8 cellular contexts compared by ENCODE assay signal in the genomic region with DNA sequence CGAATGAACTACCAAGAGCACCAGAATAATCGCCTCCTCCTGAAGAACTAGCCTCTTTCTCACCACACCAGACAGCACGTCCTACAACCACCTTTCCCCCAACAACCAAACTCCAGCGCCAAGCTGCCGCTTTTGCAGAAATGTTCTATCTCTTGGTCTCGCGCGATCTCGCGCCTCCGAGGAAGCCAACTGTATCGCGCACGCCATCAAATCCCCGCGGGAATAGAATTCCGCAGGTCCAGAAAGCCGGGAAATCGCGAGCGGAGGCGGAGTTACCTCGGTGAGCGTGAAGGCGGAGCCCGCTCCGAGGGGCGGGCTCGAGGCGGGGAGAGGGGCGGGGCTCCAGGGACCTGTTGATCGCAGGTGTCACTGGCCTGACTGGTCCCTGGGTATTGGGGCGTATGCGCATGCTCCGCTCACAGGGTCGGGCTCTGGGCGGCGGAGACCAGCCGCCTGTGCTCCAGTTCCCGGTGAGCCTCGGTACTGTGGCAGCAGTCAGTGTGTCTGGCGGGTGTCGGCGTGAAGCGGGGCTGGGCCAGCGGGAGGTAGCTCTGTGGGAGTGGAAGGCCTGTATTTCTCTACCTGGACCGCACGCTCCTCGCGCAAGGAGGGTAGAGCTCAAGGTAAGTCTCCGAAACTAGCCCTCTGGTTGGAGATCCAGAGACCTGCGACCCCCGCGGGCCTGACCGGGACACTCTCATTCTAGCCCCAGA. TPM values are rescaled to one million over a fixed set of nuclear protein-coding genes. Genes with fewer than 3 reads are reported as not detected.
DNase-seq lines count a peak whose midpoint lies in the region; ATAC-seq and TF ChIP-seq lines count a peak whose summit lies in the region.

A gene (plus strand): TSS at position 463 of the 713 bp plus-strand sequence. CDS start 27,047 bp downstream, outside the sequence.

- H3K9me3 ChIP-seq in Peyer's patch = no peaks in the 10 kb centered on the region
- no peaks in the 10 kb centered on the region for H3K9me3 ChIP-seq in esophagus (ENCODE audit: control insufficient read depth in 2 of 2, insufficient read depth in 1 of 2, low read depth in 1 of 2, low read length in 1 of 2)
- no peaks in the 10 kb centered on the region for H3K9me3 ChIP-seq in mucosa of rectum (ENCODE audit: control insufficient read depth in 2 of 2, low read length in 2 of 2)

- TF ChIP-seq POLR2A in Peyer's patch (IDR thresholded peaks at IDR 0.05) = peak; percentile 98

- peak within 1 kb of the TSS; percentile 96 to 98 for H3K9ac ChIP-seq in mucosa of rectum (ENCODE audit: low read depth in 1 of 2, low read length in 2 of 2)

- TF ChIP-seq CTCF in Peyer's patch (IDR thresholded peaks at IDR 0.05) = peak in 1 of 6 experiments; percentile 49

- H3K4me1 ChIP-seq in Peyer's patch (no peaks in the 10 kb centered on the region), esophagus (ENCODE audit: control insufficient read depth in 2 of 2, insufficient read depth in 2 of 2, low read length in 1 of 2) (no peaks in the 10 kb centered on the region), mucosa of rectum (ENCODE audit: control insufficient read depth in 2 of 2, insufficient read depth in 2 of 2, low read length in 2 of 2) (peaks cover 0 to 3% of the 10 kb centered on the region in 2 donors)

- DNase-seq in DMS153 treated with DMSO at 0.1 percent for 48 hours (lab: John Stamatoyannopoulos, UW; ENCODE audit: unreplicated experiment) (peak; percentile 96), KG1 (lab: John Stamatoyannopoulos, UW) (peak; percentile 90), Peyer's patch (peak; percentile 98 to 99 (median 99))
- peak; percentile 97 for DNase-seq in activated T-cell treated with anti-CD3 and anti-CD28 coated beads, Interleukin-2, amount 50 U/mL, for 72 hours
- DNase-seq in stimulated activated CD8-positive, alpha-beta memory T cell treated with anti-CD3 and anti-CD28 coated beads, Interleukin-4, amount 100 ng/mL, for 4 hours (ENCODE audit: low read depth in 2 of 2, low spot score in 1 of 2) = peak; percentile 94 to 95

- H3K36me3 Mint-ChIP-seq in activated T-cell treated with anti-CD3 and anti-CD28 coated beads, Interleukin-2, amount 50 U/mL, for 72 hours (ENCODE audit: insufficient read depth in 2 of 2) = peaks cover 1 to 3% of the 10 kb centered on the region in 2 donors

- WGBS in esophagus, 2 donors = 0% methylated on average over 55 of the region's 55 CpGs

- H3K4me1 Mint-ChIP-seq in activated T-cell treated with anti-CD3 and anti-CD28 coated beads, Interleukin-2, amount 50 U/mL, for 72 hours (ENCODE audit: low read depth) = peaks cover 47% of the 10 kb centered on the region

- peak; percentile 96 for ATAC-seq in GM21737 (IDR thresholded peaks at IDR 0.05; ENCODE audit: unreplicated experiment)
- ATAC-seq in activated T-cell treated with anti-CD3 and anti-CD28 coated beads, Interleukin-2, amount 50 U/mL, for 72 hours (replicated peaks in 1 of 2) = peak; percentile 89 to 90

- H3K4me3 Mint-ChIP-seq in activated T-cell treated with anti-CD3 and anti-CD28 coated beads, Interleukin-2, amount 50 U/mL, for 72 hours = peak within 1 kb of the TSS; percentile 87 to 96

- peak within 1 kb of the TSS; percentile 53 to 88 (median 74) for H3K4me3 ChIP-seq in Peyer's patch
- H3K4me3 ChIP-seq in esophagus (ENCODE audit: low read depth in 1 of 2, low read length in 2 of 2) = peak within 1 kb of the TSS; percentile 66 to 95
- H3K4me3 ChIP-seq in mucosa of rectum (ENCODE audit: low read length in 2 of 2) = peak within 1 kb of the TSS; percentile 96 to 98

- H3K27me3 ChIP-seq in Peyer's patch (no peaks in the 10 kb centered on the region), esophagus (ENCODE audit: control insufficient read depth in 1 of 2, insufficient read depth in 2 of 2, low read length in 2 of 2) (no peaks in the 10 kb centered on the region), mucosa of rectum (ENCODE audit: control insufficient read depth in 2 of 2, insufficient read depth in 2 of 2, low read length in 2 of 2) (no peaks in the 10 kb centered on the region)

- H3K27ac ChIP-seq in Peyer's patch (peak within 1 kb of the TSS; percentile 82 to 98 (median 94)), esophagus (ENCODE audit: low read depth in 2 of 2, low read length in 1 of 2) (peak within 1 kb of the TSS; percentile 99 to 100), mucosa of rectum (ENCODE audit: low read depth in 2 of 2, low read length in 2 of 2) (peak within 1 kb of the TSS; percentile 98)

- H3K27me3 Mint-ChIP-seq in activated T-cell treated with anti-CD3 and anti-CD28 coated beads, Interleukin-2, amount 50 U/mL, for 72 hours (ENCODE audit: low read depth) = no peaks in the 10 kb centered on the region

- H3K9me3 Mint-ChIP-seq in activated T-cell treated with anti-CD3 and anti-CD28 coated beads, Interleukin-2, amount 50 U/mL, for 72 hours = no peaks in the 10 kb centered on the region

- H3K27ac Mint-ChIP-seq in activated T-cell treated with anti-CD3 and anti-CD28 coated beads, Interleukin-2, amount 50 U/mL, for 72 hours = peak within 1 kb of the TSS; percentile 93

- H3K36me3 ChIP-seq in Peyer's patch (peaks cover 0 to 4% (median 0%) of the 10 kb centered on the region in 3 donors), esophagus (ENCODE audit: control insufficient read depth in 2 of 2, insufficient read depth in 2 of 2, low read length in 1 of 2) (no peaks in the 10 kb centered on the region), mucosa of rectum (ENCODE audit: control insufficient read depth in 2 of 2, insufficient read depth in 2 of 2, low read length in 2 of 2) (peaks cover 5% of the 10 kb centered on the region in 2 donors)

RNA-seq across cellular contexts. Expression of the gene that starts here (rescaled TPM):
- total RNA-seq in Peyer's patch = 10 to 100 TPM; 41.5 to 75.1 (median 59.3) TPM
- 10 to 100 TPM; 11.3 to 12.6 TPM for total RNA-seq in activated T-cell treated with anti-CD3 and anti-CD28 coated beads, Interleukin-2, amount 50 U/mL, for 72 hours
- polyA plus RNA-seq in esophagus = 10 to 100 TPM in 1 of 2 donors, 1 to 10 TPM in 1; 9.1 to 15.1 TPM

Comparison
In these comparisons a context has a peak if more than half of its experiments do, and no peak if none do; other contexts are left out.
1. Peak in every context shown above with its lines: DNase-seq, ATAC-seq, H3K4me3 ChIP-seq and H3K27ac ChIP-seq.